In the genomic region with DNA sequence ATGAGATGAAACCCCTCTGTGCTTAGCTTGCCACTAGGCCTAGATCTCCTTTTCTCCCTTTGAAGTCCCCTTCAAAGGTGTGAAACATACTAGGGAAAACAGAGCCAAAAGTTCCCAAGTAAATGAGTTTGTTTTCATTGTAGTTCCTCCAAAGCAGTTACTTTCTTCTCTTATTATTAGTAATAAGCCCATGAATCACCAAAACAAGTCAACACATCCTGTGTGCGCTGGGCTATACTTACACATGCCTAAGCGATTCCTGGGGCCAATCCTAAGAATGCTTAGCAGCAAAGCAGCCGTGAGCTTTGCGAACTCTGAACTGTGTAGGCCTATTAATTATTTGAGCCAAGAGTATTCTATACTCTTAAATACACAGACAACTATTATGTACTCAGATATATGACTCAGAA, we compare ENCODE assay signal across 13 cellular contexts. TPM values are rescaled to one million over a fixed set of nuclear protein-coding genes. Genes with fewer than 3 reads are reported as not detected.
A peak's percentile ranks its signal among the peaks of the same experiment; 100 is the strongest.
DNase-seq lines count a peak whose midpoint lies in the region; ATAC-seq and TF ChIP-seq lines count a peak whose summit lies in the region.
"Had no signal": no experiment of that assay in that cellular context is flagged by ENCODE, and none has a peak within 500 bp of the region (broad histone marks: within the 10 kb centered on the region; RNA-seq: fewer than 3 reads in every experiment).

No MANE protein-coding gene starts in this region.

- DNase-seq in AG04450 (ENCODE audit: low read depth, low spot score): peak; percentile 26
- peak; percentile 81 for DNase-seq in IMR-90
- no peak for DNase-seq in colonic mucosa
- peak; percentile 28 for DNase-seq in mesendoderm
- DNase-seq in NCI-H2171 treated with DMSO at 0.1 percent for 48 hours (lab: John Stamatoyannopoulos, UW): no peak
- no peak for DNase-seq in stimulated activated CD8-positive, alpha-beta memory T cell treated with anti-CD3 and anti-CD28 coated beads, Interleukin-4, amount 100 ng/mL, for 48 hours
- no peak for DNase-seq in H9
- DNase-seq: activated T-cell treated with anti-CD3 and anti-CD28 coated beads, Interleukin-2, amount 50 U/mL, for 1 hour; NCI-H1105; stimulated activated CD4-positive, alpha-beta T cell treated with anti-CD3 and anti-CD28 coated beads, Interleukin-4, amount 100 ng/mL, for 4 hours; T-helper 2 cell had no signal

- H3K9me3 ChIP-seq in AG04450 (ENCODE audit: control insufficient read depth, insufficient read depth, low read length): peaks cover 4% of the 10 kb centered on the region; the same call in 1 of the 2 replicates
- no peaks in the 10 kb centered on the region for H3K9me3 ChIP-seq in IMR-90 (ENCODE audit: control insufficient read depth, insufficient read depth, low read length)
- H3K9me3 ChIP-seq in colonic mucosa: no peaks in the 10 kb centered on the region
- no peaks in the 10 kb centered on the region for H3K9me3 ChIP-seq in H9 (ENCODE audit: control insufficient read depth, low read depth, low read length)

- H3K4me3 ChIP-seq in AG04450 (ENCODE audit: low read depth, low read length) (no peak overlapping the region), IMR-90 (ENCODE audit: insufficient read depth, low read depth, low read length) (no peak overlapping the region), colonic mucosa (no peak overlapping the region), mesendoderm (ENCODE audit: low read length) (no peak overlapping the region)
- H3K4me3 ChIP-seq: coronary artery had no signal

- intact Hi-C loops in IMR-90 (cut with micrococcal nuclease): loop anchor here (10.0 kb wide), 1 partner anchor 138 kb away; no protein-coding TSS in a partner anchor
- intact Hi-C loops in colonic mucosa (cut with DNase I): loop anchor here (10.0 kb wide), 1 partner anchor 228 kb away; no protein-coding TSS in a partner anchor

- peak overlapping the region; percentile 31; the same call in 1 of the 2 replicates for H2AK5ac ChIP-seq in IMR-90 (ENCODE audit: low read depth, low read length)
- H2AK5ac ChIP-seq in mesendoderm (ENCODE audit: low read length): no peak overlapping the region
- no peak overlapping the region for H2AK5ac ChIP-seq in H9 (ENCODE audit: insufficient read length, low read length)

- H2BK20ac ChIP-seq in IMR-90 (ENCODE audit: low read depth, low read length): peak overlapping the region; percentile 17; the same call in 1 of the 2 replicates
- H2BK20ac ChIP-seq in H9 (ENCODE audit: low read depth, low read length, poor library complexity, severe bottlenecking): no peak overlapping the region

- no peak overlapping the region for H2BK12ac ChIP-seq in H9 (ENCODE audit: insufficient read length, low read depth, low read length)

- H3K18ac ChIP-seq in IMR-90 (ENCODE audit: low read depth, low read length) (peak overlapping the region; percentile 72), mesendoderm (ENCODE audit: low read length) (no peak overlapping the region), H9 (ENCODE audit: insufficient read length, low read depth, low read length) (no peak overlapping the region)

- WGBS in IMR-90 (ENCODE audit: extremely low coverage in 2 of 2, insufficient read length in 1 of 2), 2 experiments: no CpG with 5 or more reads among the region's 4 CpGs
- no CpG with 5 or more reads among the region's 4 CpGs for WGBS in mesendoderm (ENCODE audit: extremely low coverage, insufficient coverage, low lambda C conversion rate)
- no CpG with 5 or more reads among the region's 4 CpGs for WGBS in H9 (ENCODE audit: extremely low coverage, insufficient read length, low lambda C conversion rate)

- no peak overlapping the region for H2AK9ac ChIP-seq in IMR-90 (replicated peaks; ENCODE audit: low read depth, low read length, poor library complexity)

- H3K9me3 Mint-ChIP-seq in H9: no peaks in the 10 kb centered on the region

- peaks cover 18 to 36% (median 35%) of the 10 kb centered on the region in 3 experiments; a peak in 6 of 7 replicates for H3K36me3 Mint-ChIP-seq in H9 (ENCODE audit: insufficient read depth in 1 of 3, low read depth in 3 of 3)

- H4K20me1 ChIP-seq in IMR-90 (ENCODE audit: insufficient read depth, low read length) (peaks cover 40% of the 10 kb centered on the region), H9 (ENCODE audit: control insufficient read depth, insufficient read depth, insufficient read length) (no peaks in the 10 kb centered on the region)

- H3K4me1 Mint-ChIP-seq in H9: peaks cover 40 to 42% of the 10 kb centered on the region in 2 experiments

- H4K91ac ChIP-seq in IMR-90 (ENCODE audit: insufficient read depth, low read depth, low read length) (no peak overlapping the region), H9 (ENCODE audit: insufficient read length, low read depth, low read length) (no peak overlapping the region)

- H2BK5ac ChIP-seq in IMR-90 (ENCODE audit: low read depth, low read length, poor library complexity, severe bottlenecking) (peak overlapping the region; percentile 66), mesendoderm (ENCODE audit: low read length) (no peak overlapping the region), H9 (ENCODE audit: insufficient read length, low read length) (no peak overlapping the region)

- H3K27me3 Mint-ChIP-seq in H9 (ENCODE audit: low read depth): peaks cover 8% of the 10 kb centered on the region

- no peak overlapping the region for H3K27ac Mint-ChIP-seq in H9

- dilution Hi-C loops in IMR-90 (cut with HindIII; ENCODE audit: low sequenced_read_pairs, unreplicated experiment): no loop called here

- H4K5ac ChIP-seq in IMR-90 (ENCODE audit: low read depth, low read length): peak overlapping the region; percentile 36; the same call in 1 of the 2 replicates
- no peak overlapping the region for H4K5ac ChIP-seq in mesendoderm (ENCODE audit: low read length)
- no peak overlapping the region for H4K5ac ChIP-seq in H9 (ENCODE audit: insufficient read length, low read depth, low read length)

- POLR2A ChIA-PET in AG04450 (lab: Yijun Ruan, JAX) (no interaction called here), IMR-90 (lab: Charles Lee; ENCODE audit: unreplicated experiment) (interaction anchor here (0.9 kb wide), 1 partner anchor 24 kb away, joined by 4 read pairs; no protein-coding TSS in a partner anchor)

- peaks cover 36 to 87% of the 10 kb centered on the region in 2 experiments for H3K79me1 ChIP-seq in IMR-90 (ENCODE audit: low read depth in 1 of 2, low read length in 2 of 2)
- H3K79me1 ChIP-seq in mesendoderm (ENCODE audit: low read length): peaks cover 30% of the 10 kb centered on the region
- H3K79me1 ChIP-seq in H9 (ENCODE audit: insufficient read depth, low read depth, low read length, poor library complexity, severe bottlenecking): no peaks in the 10 kb centered on the region

- no peak for TF ChIP-seq CTCF in AG04450 (IDR thresholded peaks at IDR 0.05; ENCODE audit: low read depth, low read length)
- no peak for TF ChIP-seq CTCF in IMR-90 (conservative IDR thresholded peaks at IDR 0.05; ENCODE audit: low read depth, low read length)
- no peak for TF ChIP-seq CTCF in colonic mucosa (IDR thresholded peaks at IDR 0.05)
- TF ChIP-seq CTCF in H9 (conservative IDR thresholded peaks at IDR 0.05): no peak

- H3K4me1 ChIP-seq in IMR-90 (ENCODE audit: control insufficient read depth, insufficient read depth, low read length) (peaks cover 28% of the 10 kb centered on the region), colonic mucosa (peaks cover 7% of the 10 kb centered on the region), mesendoderm (ENCODE audit: control insufficient read depth, low read depth, low read length) (peaks cover 31% of the 10 kb centered on the region), H9 (ENCODE audit: insufficient read depth, low read length) (peaks cover 12% of the 10 kb centered on the region)

- H3K4ac ChIP-seq in IMR-90 (ENCODE audit: low read depth, low read length) (peak overlapping the region; percentile 9; the same call in 1 of the 2 replicates), mesendoderm (ENCODE audit: low read depth, low read length) (no peak overlapping the region), H9 (ENCODE audit: low read depth, low read length) (no peak overlapping the region)

- no peak overlapping the region for H3T11ph ChIP-seq in H9 (ENCODE audit: low read length)

- no peak for TF ChIP-seq POLR2A in IMR-90 (IDR thresholded peaks at IDR 0.05; ENCODE audit: low read depth, low read length)
- TF ChIP-seq POLR2A in GM18505 (IDR thresholded peaks at IDR 0.05; ENCODE audit: borderline replicate concordance, extremely low read depth, insufficient read depth, insufficient read length): no peak

- peak; percentile 53; the same call in 1 of the 2 replicates for ATAC-seq in IMR-90 (ENCODE audit: low read depth)
- ATAC-seq in GM18505 (IDR thresholded peaks at IDR 0.05; ENCODE audit: unreplicated experiment): no peak

- H3K23me2 ChIP-seq in H9 (ENCODE audit: insufficient read length, low read depth, low read length, poor library complexity, severe bottlenecking): no peaks in the 10 kb centered on the region

- in situ Hi-C loops in IMR-90 (cut with MboI; ENCODE audit: low sequenced_read_pairs): no loop called here

- H2BK15ac ChIP-seq in IMR-90 (ENCODE audit: low read depth, low read length) (no peak overlapping the region), mesendoderm (replicated peaks; ENCODE audit: low read depth) (no peak overlapping the region), H9 (ENCODE audit: low read depth, low read length) (no peak overlapping the region)

- H3K9ac ChIP-seq in IMR-90 (ENCODE audit: low read depth, low read length): no peak overlapping the region
- no peak overlapping the region for H3K9ac ChIP-seq in colonic mucosa (ENCODE audit: low read depth in 2 of 2, low read length in 2 of 2)
- no peak overlapping the region for H3K9ac ChIP-seq in mesendoderm (ENCODE audit: low read length)
- H3K9ac ChIP-seq in H9 (ENCODE audit: extremely low read depth, insufficient read length, low read length): no peak overlapping the region

- peak overlapping the region; percentile 75; the same call in 1 of the 2 replicates for H3K23ac ChIP-seq in IMR-90 (ENCODE audit: low read depth, low read length)
- no peak overlapping the region for H3K23ac ChIP-seq in mesendoderm (ENCODE audit: low read length)
- no peak overlapping the region for H3K23ac ChIP-seq in H9 (ENCODE audit: insufficient read length, low read depth, low read length)

- H3K36me3 ChIP-seq in IMR-90 (ENCODE audit: control insufficient read depth, insufficient read depth, low read length): peaks cover 14% of the 10 kb centered on the region
- H3K36me3 ChIP-seq in colonic mucosa: peaks cover 5% of the 10 kb centered on the region
- peaks cover 15% of the 10 kb centered on the region for H3K36me3 ChIP-seq in mesendoderm (ENCODE audit: control insufficient read depth, insufficient read depth, low read length)

- H4K8ac ChIP-seq in IMR-90 (ENCODE audit: low read depth in 2 of 2, low read length in 2 of 2): peak overlapping the region in 1 of 2 experiments; percentile 29; a peak in 2 of 4 replicates
- H4K8ac ChIP-seq in mesendoderm (ENCODE audit: low read depth, low read length): no peak overlapping the region
- no peak overlapping the region for H4K8ac ChIP-seq in H9 (replicated peaks; ENCODE audit: insufficient read length, low read depth, low read length)

- TF ChIP-seq RAD21 in IMR-90 (IDR thresholded peaks at IDR 0.05; ENCODE audit: low read length): no peak

- no peak overlapping the region for H3K4me3 Mint-ChIP-seq in H9

- BruUV-seq in IMR-90 (replicated peaks; lab: Mats Ljungman, UMichigan): no TSS peak

- H3K4me2 ChIP-seq in IMR-90 (ENCODE audit: low read depth, low read length): peak overlapping the region; percentile 58; the same call in 1 of the 2 replicates
- H3K4me2 ChIP-seq in mesendoderm (ENCODE audit: low read length): no peak overlapping the region
- H3K4me2 ChIP-seq in H9 (ENCODE audit: insufficient read depth, insufficient read length, low read length): no peak overlapping the region

- CTCF ChIA-PET in AG04450 (lab: Charles Lee): interaction anchor here (0.8 to 1.7 kb wide), 3 partner anchors 8 to 133 kb away, joined by 3 to 4 read pairs (median 3); no protein-coding TSS in a partner anchor
- CTCF ChIA-PET in IMR-90 (lab: Yijun Ruan, JAX): no interaction called here

- H3K56ac ChIP-seq in IMR-90 (ENCODE audit: extremely low read depth, insufficient read depth, low read length): no peak overlapping the region
- H3K56ac ChIP-seq in mesendoderm (ENCODE audit: low read length): peak overlapping the region; percentile 31
- no peak overlapping the region for H3K56ac ChIP-seq in H9 (ENCODE audit: insufficient read length, low read depth, low read length)

- H2BK120ac ChIP-seq in IMR-90 (ENCODE audit: low read depth, low read length): peak overlapping the region; percentile 28; the same call in 1 of the 2 replicates
- no peak overlapping the region for H2BK120ac ChIP-seq in mesendoderm (ENCODE audit: low read depth, low read length)
- no peak overlapping the region for H2BK120ac ChIP-seq in H9 (ENCODE audit: low read depth, low read length, poor library complexity, severe bottlenecking)

- H3K79me2 ChIP-seq in mesendoderm (ENCODE audit: control insufficient read depth, insufficient read depth, low read length): peaks cover 46% of the 10 kb centered on the region
- peaks cover 3% of the 10 kb centered on the region; the same call in 1 of the 2 replicates for H3K79me2 ChIP-seq in H9 (ENCODE audit: insufficient read depth, low read length)

- H3K27me3 ChIP-seq in AG04450 (ENCODE audit: control insufficient read depth, insufficient read depth, low read length) (no peaks in the 10 kb centered on the region), IMR-90 (ENCODE audit: control insufficient read depth, insufficient read depth, low read length) (no peaks in the 10 kb centered on the region), colonic mucosa (no peaks in the 10 kb centered on the region), mesendoderm (ENCODE audit: insufficient read depth, low read length, poor library complexity) (no peaks in the 10 kb centered on the region), H9 (ENCODE audit: insufficient read depth, low read length) (no peaks in the 10 kb centered on the region)

- H2AFZ ChIP-seq in IMR-90 (replicated peaks; ENCODE audit: low read length, poor library complexity) (no peak overlapping the region), H9 (ENCODE audit: low read length) (no peak overlapping the region)

- peak overlapping the region; percentile 92 for H3K27ac ChIP-seq in AG04450 (ENCODE audit: low read depth, low read length)
- H3K27ac ChIP-seq in IMR-90 (ENCODE audit: insufficient read depth, low read length): no peak overlapping the region
- H3K27ac ChIP-seq in colonic mucosa: peak overlapping the region; percentile 45
- peak overlapping the region; percentile 47 for H3K27ac ChIP-seq in mesendoderm (ENCODE audit: low read depth, low read length)
- H3K27ac ChIP-seq in H9 (ENCODE audit: insufficient read length, low read depth, low read length): no peak overlapping the region
- H3K27ac ChIP-seq: coronary artery had no signal

- no peak overlapping the region; the same call in 1 of the 2 replicates for H3K14ac ChIP-seq in IMR-90 (replicated peaks; ENCODE audit: low read depth, low read length)
- no peak overlapping the region for H3K14ac ChIP-seq in H9 (ENCODE audit: insufficient read depth, low read length)

- peaks cover 31% of the 10 kb centered on the region for H3K9me1 ChIP-seq in IMR-90 (ENCODE audit: insufficient read depth, low read length)

RNA-seq across cellular contexts. Expression of a gene that starts 7.6 kb away (rescaled TPM):
- polyA plus RNA-seq in AG04450 (2011; rRNA removed): 19.3 and 23.1 TPM in 2 replicates
- polyA minus RNA-seq in AG04450 (2011; rRNA and poly(A)+ RNA removed): 31.9 and 45.9 TPM in 2 replicates
- 55.8 and 70.8 TPM in 2 replicates for total RNA-seq in IMR-90 (2012; rRNA removed)
- polyA plus RNA-seq in IMR-90 (2012; rRNA removed): 24.9 and 25.6 TPM in 2 replicates
- polyA plus RNA-seq in IMR-90 (2012; cell fraction: cytosol; rRNA removed): 6.4 and 35.1 TPM in 2 replicates
- 57.2 and 111 TPM in 2 replicates for polyA plus RNA-seq in IMR-90 (2012; cell fraction: nucleus; rRNA removed; ENCODE audit: low replicate concordance)
- 10 to 100 TPM; 18.9 to 26.6 TPM for total RNA-seq in colonic mucosa
- polyA plus RNA-seq in mesendoderm (2013, experiment 1 of 2): 16.0 TPM
- 14.6 TPM for polyA plus RNA-seq in mesendoderm (2013, experiment 2 of 2)
- 14.4 and 15.5 TPM in 2 replicates for total RNA-seq in H9 (2021)

RNA-seq across cellular contexts. Expression of a gene that starts 52.1 kb away (rescaled TPM):
- polyA plus RNA-seq in AG04450 (2011; rRNA removed) (193 and 246 TPM in 2 replicates), IMR-90 (2012; rRNA removed) (102 and 126 TPM in 2 replicates)
- polyA minus RNA-seq in AG04450 (2011; rRNA and poly(A)+ RNA removed): 105 and 115 TPM in 2 replicates
- total RNA-seq in IMR-90 (2012; rRNA removed) (76.7 and 132 TPM in 2 replicates), colonic mucosa (100 to 1,000 TPM; 173 to 197 TPM), H9 (2021) (53.7 and 56.3 TPM in 2 replicates)
- 69.7 and 87.7 TPM in 2 replicates for polyA plus RNA-seq in IMR-90 (2012; cell fraction: cytosol; rRNA removed)
- polyA plus RNA-seq in IMR-90 (2012; cell fraction: nucleus; rRNA removed; ENCODE audit: low replicate concordance): 44.4 and 51.1 TPM in 2 replicates
- polyA plus RNA-seq in mesendoderm (2013, experiment 1 of 2): 29.6 TPM
- polyA plus RNA-seq in mesendoderm (2013, experiment 2 of 2): 30.8 TPM

Comparison
In these comparisons a context has a peak if more than half of its experiments do, and no peak if none do; other contexts are left out.
1. DNase-seq: peak in AG04450 (single experiment), IMR-90 (single experiment) and mesendoderm (single experiment); none in colonic mucosa (single experiment), NCI-H2171 treated with DMSO at 0.1 percent for 48 hours (single experiment), stimulated activated CD8-positive, alpha-beta memory T cell treated with anti-CD3 and anti-CD28 coated beads, Interleukin-4, amount 100 ng/mL, for 48 hours (single experiment) and H9 (single experiment).
2. H3K27ac ChIP-seq: peak in AG04450 (single experiment), colonic mucosa (single experiment) and mesendoderm (single experiment); none in IMR-90 (single experiment) and H9 (single experiment).